In the genomic region with DNA sequence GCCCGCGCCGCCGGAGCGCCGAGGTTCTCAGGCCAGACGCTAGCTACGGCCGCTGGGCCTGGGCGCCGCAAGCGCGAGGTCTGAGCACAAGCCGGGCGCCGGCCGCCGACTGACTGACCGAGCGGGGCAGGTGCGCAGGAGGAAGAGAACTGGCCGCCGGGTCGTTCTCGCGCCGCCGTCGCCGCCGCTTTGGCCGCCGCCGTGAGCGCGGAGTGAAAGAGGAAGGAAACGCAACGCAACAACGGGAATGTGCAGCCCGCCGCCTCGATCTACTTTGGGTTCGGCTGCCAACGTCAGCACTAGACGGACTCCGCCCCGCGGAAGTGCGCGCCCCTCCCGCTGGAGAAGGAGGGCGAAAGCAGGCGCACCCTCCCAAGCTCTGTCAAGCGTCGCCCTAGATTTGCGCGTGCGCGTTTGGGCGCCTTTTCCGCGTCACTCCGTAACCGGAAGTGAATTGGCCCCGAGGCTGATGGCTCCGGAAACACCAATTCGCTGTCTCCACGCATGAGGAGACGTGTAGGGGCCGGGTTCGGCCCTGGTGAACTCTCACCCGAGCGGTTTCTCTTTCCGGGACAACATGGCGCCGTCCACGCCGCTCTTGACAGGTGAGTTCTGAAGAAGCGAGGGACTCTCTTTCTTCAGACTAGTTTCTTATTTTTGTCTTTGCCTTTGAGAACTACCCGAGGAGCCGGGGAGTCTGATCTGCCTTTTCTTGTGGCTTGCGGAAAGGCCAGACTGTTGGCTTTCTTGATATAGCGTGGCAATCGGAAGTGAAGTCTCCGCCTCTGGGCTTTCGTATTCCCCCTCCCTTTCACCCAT, we compare ENCODE assay signal across 1 cellular context.
TF ChIP-seq lines count a peak whose summit lies in the region.

EIF2A (plus strand) TSS at position 562 of the 819 bp plus-strand sequence; CDS start at position 578, 16 bp downstream.
SERP1 (minus strand) TSS at position 271 of the 819 bp plus-strand sequence. CDS start 361 bp downstream, outside the sequence.

TF ChIP-seq in H1, 55 proteins besides CTCF, POLR2A, EP300 and RAD21 (continued from another document):
- TF ChIP-seq RNF2 (IDR thresholded peaks at IDR 0.05; ENCODE audit: borderline replicate concordance, low read depth, low read length, missing control alignments, poor library complexity, severe bottlenecking) (no peak), CBX5 (IDR thresholded peaks at IDR 0.05; ENCODE audit: low read depth, low read length) (no peak), BCL11A (IDR thresholded peaks at IDR 0.05; ENCODE audit: low read depth in 2 of 2, low read length in 2 of 2) (no peak)
